ENCODE assay signal across 8 cellular contexts in genomic region chr6:113632220-113632864, GRCh38.
DNase-seq lines count a peak whose midpoint lies in the region; ATAC-seq and TF ChIP-seq lines count a peak whose summit lies in the region.

No MANE protein-coding gene starts in this region.

- H3K9me3 ChIP-seq in gastroesophageal sphincter (no peaks in the 10 kb centered on the region), sigmoid colon (no peaks in the 10 kb centered on the region)

- peak; percentile 35 for ATAC-seq in GM21360 (IDR thresholded peaks at IDR 0.05; ENCODE audit: unreplicated experiment)
- peak; percentile 24 for ATAC-seq in HG03565 (IDR thresholded peaks at IDR 0.05; ENCODE audit: unreplicated experiment)
- peak; percentile 25 for ATAC-seq in gastroesophageal sphincter

- H3K4me3 ChIP-seq in gastroesophageal sphincter (peak overlapping the region; percentile 7 to 23), sigmoid colon (peak overlapping the region in 3 of 4 donors; percentile 24 to 28 (median 28))

- TF ChIP-seq EP300 in gastroesophageal sphincter (IDR thresholded peaks at IDR 0.05) (no peak), sigmoid colon (IDR thresholded peaks at IDR 0.05) (no peak)

- H3K27ac ChIP-seq in gastroesophageal sphincter (peak overlapping the region in 3 of 4 donors; percentile 18 to 38 (median 35)), sigmoid colon (peak overlapping the region; percentile 41 to 62 (median 48))

- TF ChIP-seq CTCF in gastroesophageal sphincter (IDR thresholded peaks at IDR 0.05), result no peak
- TF ChIP-seq CTCF in sigmoid colon (IDR thresholded peaks at IDR 0.05), result no peak

- H3K4me1 ChIP-seq in gastroesophageal sphincter (peaks cover 0 to 42% (median 6%) of the 10 kb centered on the region in 3 donors), sigmoid colon (peaks cover 2 to 56% (median 45%) of the 10 kb centered on the region in 4 donors)

- WGBS in gastroesophageal sphincter (ENCODE audit: low coverage in 1 of 2), 2 donors, result 0 to 7% methylated on average over 2 to 7 of the region's 8 CpGs
- 3 to 25% methylated on average over 8 of the region's 8 CpGs for WGBS in sigmoid colon, 2 donors

- H3K36me3 ChIP-seq in gastroesophageal sphincter, result no peaks in the 10 kb centered on the region
- H3K36me3 ChIP-seq in sigmoid colon, result no peaks in the 10 kb centered on the region

- no peaks in the 10 kb centered on the region for H3K27me3 ChIP-seq in gastroesophageal sphincter
- no peaks in the 10 kb centered on the region for H3K27me3 ChIP-seq in sigmoid colon

- no peak for TF ChIP-seq POLR2A in gastroesophageal sphincter (IDR thresholded peaks at IDR 0.05)
- no peak for TF ChIP-seq POLR2A in sigmoid colon (IDR thresholded peaks at IDR 0.05)

- DNase-seq in Caki2 (ENCODE audit: low read depth), result peak; percentile 93
- peak; percentile 7 for DNase-seq in activated CD4-positive, alpha-beta T cell treated with anti-CD3 and anti-CD28 coated beads, Interleukin-2, amount 50 U/mL, for 1 hour
- no peak for DNase-seq in sigmoid colon
- DNase-seq in OCI-M2 (lab: John Stamatoyannopoulos, UW; ENCODE audit: unreplicated experiment), result no peak
- DNase-seq in GM19238 (ENCODE audit: insufficient read length, low spot score), result no peak

- in situ Hi-C loops in Caki2 (cut with HindIII; ENCODE audit: low pct_unique_long_range_greater_than_20kb, low sequenced_read_pairs), result no loop called here

- intact Hi-C loops in sigmoid colon (cut with DNase I), result loop anchor here (5.0 kb wide), 1 partner anchor 35 kb away; no protein-coding TSS in a partner anchor

Comparison
In these comparisons a context has a peak if more than half of its experiments do, and no peak if none do; other contexts are left out.
1. DNase-seq: peak in Caki2 (single experiment) and activated CD4-positive, alpha-beta T cell treated with anti-CD3 and anti-CD28 coated beads, Interleukin-2, amount 50 U/mL, for 1 hour (single experiment); none in sigmoid colon (single experiment), OCI-M2 (single experiment) and GM19238 (single experiment).
2. Peak in every context shown above with its lines, with median percentiles within 50 percentile points of each other: ATAC-seq.